In genomic region chr21:45981641-45982255, GRCh38 we compare ENCODE assay signal across 7 cellular contexts. TPM values are rescaled to one million over a fixed set of nuclear protein-coding genes. Genes with fewer than 3 reads are reported as not detected.
DNase-seq lines count a peak whose midpoint lies in the region; ATAC-seq and TF ChIP-seq lines count a peak whose summit lies in the region.

COL6A1 (plus strand) TSS chr21:45981770; CDS start chr21:45981851, 81 bp downstream.

- H3K4me2 ChIP-seq in GM23248 (ENCODE audit: unreplicated experiment), result peak within 1 kb of the TSS; percentile 83

- peak within 1 kb of the TSS; percentile 72 for H3K4me3 Mint-ChIP-seq in progenitor cell of endocrine pancreas (ENCODE audit: low read depth)

- peak within 1 kb of the TSS; percentile 85 for H3K27ac ChIP-seq in GM23248

- peak within 1 kb of the TSS; percentile 41 for H2AFZ ChIP-seq in GM23248

- intact Hi-C loops in left ventricle myocardium superior (cut with micrococcal nuclease), result no loop called here

- H3K36me3 Mint-ChIP-seq in progenitor cell of endocrine pancreas (ENCODE audit: insufficient read depth), result peaks cover 10% of the 10 kb centered on the region

- H3K4me3 ChIP-seq in GM23248, result peak within 1 kb of the TSS; percentile 90

- peak within 1 kb of the TSS; percentile 96 for H3K9ac ChIP-seq in GM23248

- H4K20me1 ChIP-seq in GM23248 (ENCODE audit: insufficient read depth), result no peaks in the 10 kb centered on the region

- no peaks in the 10 kb centered on the region for H3K9me3 ChIP-seq in GM23248 (ENCODE audit: low read depth)

- in situ Hi-C loops in GM23248 (cut with MboI), result no loop called here

- no peaks in the 10 kb centered on the region for H3K27me3 ChIP-seq in GM23248 (replicated peaks; ENCODE audit: insufficient read depth)

- H3K4me1 Mint-ChIP-seq in progenitor cell of endocrine pancreas (ENCODE audit: low read depth), result peaks cover 2% of the 10 kb centered on the region

- H3K4me1 ChIP-seq in GM23248 (ENCODE audit: insufficient read depth), result peaks cover 21% of the 10 kb centered on the region

- WGBS in GM23248 (ENCODE audit: low coverage in 1 of 2, low lambda C conversion rate in 2 of 2, missing lambda C conversion rate in 2 of 2), 2 experiments, result 3 to 9% methylated on average over 31 to 40 of the region's 44 CpGs

- peaks cover 50% of the 10 kb centered on the region for H3K79me2 ChIP-seq in GM23248 (ENCODE audit: insufficient read depth)

- H3K27me3 Mint-ChIP-seq in progenitor cell of endocrine pancreas, result peaks cover 14% of the 10 kb centered on the region

- ATAC-seq in left ventricle myocardium superior, result peak; percentile 74

- H3K9me2 ChIP-seq in GM23248 (ENCODE audit: insufficient read depth), result no peaks in the 10 kb centered on the region

- DNase-seq in GM23248 (peak; percentile 87), NOMO-1 treated with dmso at 0.1 percent for 144 hours (lab: John Stamatoyannopoulos, UW; ENCODE audit: unreplicated experiment) (peak; percentile 53), astrocyte of the hippocampus (ENCODE audit: low read depth, low spot score) (peak; percentile 87), left ventricle myocardium superior (peak; percentile 84), progenitor cell of endocrine pancreas (ENCODE audit: low spot score, unreplicated experiment) (peak; percentile 62), NAMALWA (ENCODE audit: low spot score) (no peak)
- no peak for DNase-seq in stimulated activated CD4-positive, alpha-beta T cell treated with anti-CD3 and anti-CD28 coated beads, Interleukin-1b, Interleukin-23, amount 100 ng/mL, for 48 hours

- no peaks in the 10 kb centered on the region for H3K9me3 Mint-ChIP-seq in progenitor cell of endocrine pancreas (ENCODE audit: low read depth)

- TF ChIP-seq CTCF in progenitor cell of endocrine pancreas (IDR thresholded peaks at IDR 0.05; ENCODE audit: unreplicated experiment), result peak; percentile 11

- peaks cover 22% of the 10 kb centered on the region; the same call in 1 of the 2 replicates for H3K36me3 ChIP-seq in GM23248 (ENCODE audit: low read depth)

- H3K27ac Mint-ChIP-seq in progenitor cell of endocrine pancreas, result no peak within 1 kb of the TSS

- H3F3A ChIP-seq in GM23248 (ENCODE audit: insufficient read depth), result peaks cover 25% of the 10 kb centered on the region

RNA-seq across cellular contexts. Expression of gene COL6A1, which starts in this region (rescaled TPM):
- 1,783 and 1,897 TPM in 2 replicates for total RNA-seq in GM23248 (2014; rRNA removed; shearing (Covaris generic))
- 685 and 707 TPM in 2 replicates for polyA plus RNA-seq in GM23248 (2016; fragmentation: Nextera tagmentation; extraction: Ambion mirVana)
- total RNA-seq in left ventricle myocardium superior (188 TPM), progenitor cell of endocrine pancreas (135 and 137 TPM in 2 replicates)

Comparison
In these comparisons a context has a peak if more than half of its experiments do, and no peak if none do; other contexts are left out.
1. DNase-seq: peak in GM23248 (single experiment), NOMO-1 treated with dmso at 0.1 percent for 144 hours (single experiment), astrocyte of the hippocampus (single experiment), left ventricle myocardium superior (single experiment) and progenitor cell of endocrine pancreas (single experiment); none in NAMALWA (single experiment) and stimulated activated CD4-positive, alpha-beta T cell treated with anti-CD3 and anti-CD28 coated beads, Interleukin-1b, Interleukin-23, amount 100 ng/mL, for 48 hours (single experiment).